8 cellular contexts compared by ENCODE assay signal in the genomic region with DNA sequence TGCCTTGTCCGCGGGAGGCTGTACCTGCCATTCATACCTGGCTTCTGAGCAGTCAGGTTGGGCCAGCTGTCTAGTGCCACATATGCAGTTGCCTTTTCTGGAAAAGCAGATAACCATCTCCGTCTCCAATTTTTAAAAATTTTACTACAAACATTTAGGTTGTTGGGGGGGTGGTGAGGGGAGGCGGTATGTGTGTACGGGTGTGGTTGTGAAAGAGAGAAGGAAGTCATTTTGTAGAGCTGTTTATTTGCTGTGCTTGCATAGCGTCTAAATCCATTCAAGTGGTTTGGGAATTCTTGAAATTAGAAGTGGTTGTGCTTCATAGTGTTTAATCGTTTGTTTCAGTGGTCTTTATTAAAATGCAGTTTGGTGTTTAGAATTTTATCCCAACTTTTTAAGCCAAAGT. TPM values are rescaled to one million over a fixed set of nuclear protein-coding genes. Genes with fewer than 3 reads are reported as not detected.
DNase-seq lines count a peak whose midpoint lies in the region; ATAC-seq and TF ChIP-seq lines count a peak whose summit lies in the region.

No MANE protein-coding gene starts in this region.

- no peaks in the 10 kb centered on the region; the same call in 1 of the 2 replicates for H3K36me3 ChIP-seq in WERI-Rb-1
- no peaks in the 10 kb centered on the region for H3K36me3 ChIP-seq in gastrocnemius medialis

- in situ Hi-C loops in gastrocnemius medialis (cut with MboI; ENCODE audit: low sequenced_read_pairs in 4 of 4) = no loop called here

- peaks cover 25% of the 10 kb centered on the region in 2 donors for H3K4me1 ChIP-seq in gastrocnemius medialis

- H3K9me3 ChIP-seq in WERI-Rb-1 (ENCODE audit: severe bottlenecking) = no peaks in the 10 kb centered on the region
- H3K9me3 ChIP-seq in gastrocnemius medialis = no peaks in the 10 kb centered on the region

- H3K9me3 Mint-ChIP-seq in glutamatergic neuron (ENCODE audit: unreplicated experiment) = peaks cover 5% of the 10 kb centered on the region

- DNase-seq in GM12865 (ENCODE audit: low read depth) (no peak), WERI-Rb-1 (no peak), glutamatergic neuron (no peak), gastrocnemius medialis (no peak), middle frontal gyrus (ENCODE audit: extremely low spot score, low spot score) (no peak), Ammon's horn (ENCODE audit: low spot score) (no peak)

- H3K27me3 Mint-ChIP-seq in glutamatergic neuron (ENCODE audit: unreplicated experiment) = peaks cover 5% of the 10 kb centered on the region

- peak overlapping the region; percentile 76 for H3K4me3 ChIP-seq in GM12865 (ENCODE audit: low read depth, low read length)
- H3K4me3 ChIP-seq in WERI-Rb-1 (ENCODE audit: low read depth, low read length) = peak overlapping the region; percentile 74
- H3K4me3 ChIP-seq in gastrocnemius medialis = peak overlapping the region; percentile 70 to 95 (median 82)

- no peaks in the 10 kb centered on the region for H3K27me3 ChIP-seq in WERI-Rb-1 (ENCODE audit: insufficient read depth, low read depth, severe bottlenecking)
- peaks cover 0 to 4% (median 0%) of the 10 kb centered on the region in 3 donors for H3K27me3 ChIP-seq in gastrocnemius medialis

- no peak for TF ChIP-seq POLR2A in gastrocnemius medialis (IDR thresholded peaks at IDR 0.05)

- peak overlapping the region; percentile 92 for H3K4me3 Mint-ChIP-seq in glutamatergic neuron (ENCODE audit: unreplicated experiment)

- peak overlapping the region; percentile 91; the same call in 1 of the 2 replicates for H3K27ac ChIP-seq in WERI-Rb-1
- H3K27ac ChIP-seq in gastrocnemius medialis = peak overlapping the region; percentile 87 to 97 (median 90)

- H3K36me3 Mint-ChIP-seq in glutamatergic neuron (ENCODE audit: unreplicated experiment) = no peaks in the 10 kb centered on the region

- no peaks in the 10 kb centered on the region for H3K4me1 Mint-ChIP-seq in glutamatergic neuron (ENCODE audit: low read depth, unreplicated experiment)

- ATAC-seq in HG02678 (IDR thresholded peaks at IDR 0.05; ENCODE audit: unreplicated experiment) (peak; percentile 7), gastrocnemius medialis (no peak), GM21381 (IDR thresholded peaks at IDR 0.05; ENCODE audit: unreplicated experiment) (no peak)

- intact Hi-C loops in gastrocnemius medialis (cut with DNase I; ENCODE audit: low total_unique reads) = loop anchor here (5.0 kb wide), 2 partner anchors 38 to 402 kb away; no protein-coding TSS in a partner anchor

- peak overlapping the region; percentile 52 for H3K27ac Mint-ChIP-seq in glutamatergic neuron (ENCODE audit: unreplicated experiment)

- TF ChIP-seq CTCF in GM12865 (IDR thresholded peaks at IDR 0.05; ENCODE audit: insufficient read depth, low read depth, low read length, missing control alignments) = no peak
- no peak for TF ChIP-seq CTCF in WERI-Rb-1 (IDR thresholded peaks at IDR 0.05; ENCODE audit: low read depth, low read length)
- no peak for TF ChIP-seq CTCF in glutamatergic neuron (IDR thresholded peaks at IDR 0.05; ENCODE audit: partially characterized antibody, unreplicated experiment)
- no peak for TF ChIP-seq CTCF in gastrocnemius medialis (IDR thresholded peaks at IDR 0.05 in 4 of 5, conservative IDR thresholded peaks at IDR 0.05 in 1 of 5)

RNA-seq across cellular contexts. Expression of a gene that starts 1.5 kb away (rescaled TPM):
- total RNA-seq in glutamatergic neuron (ENCODE audit: unreplicated experiment) (5.1 TPM), gastrocnemius medialis (10 to 100 TPM in 1 of 4 donors, 1 to 10 TPM in 3; 7.4 to 11.4 (median 7.8) TPM)

RNA-seq across cellular contexts. Expression of a gene that starts 41.1 kb away (rescaled TPM):
- total RNA-seq in glutamatergic neuron (ENCODE audit: unreplicated experiment) (11.6 TPM), gastrocnemius medialis (10 to 100 TPM; 10.3 to 14.5 (median 12.5) TPM)
